In genomic region chr5:80083115-80083890, GRCh38 we compare ENCODE assay signal across 8 cellular contexts. TPM values are rescaled to one million over a fixed set of nuclear protein-coding genes. Genes with fewer than 3 reads are reported as not detected.
A peak's percentile ranks its signal among the peaks of the same experiment; 100 is the strongest.
DNase-seq lines count a peak whose midpoint lies in the region; ATAC-seq and TF ChIP-seq lines count a peak whose summit lies in the region.

No MANE protein-coding gene starts in this region.

- H2AFZ ChIP-seq in neural cell (ENCODE audit: low read depth, low read length), result no peak overlapping the region

- H3K27ac ChIP-seq in HL-60 (replicated peaks) (no peak overlapping the region), neural cell (ENCODE audit: low read length) (no peak overlapping the region)

- H3K27me3 ChIP-seq in HL-60 (ENCODE audit: insufficient read depth, poor library complexity, severe bottlenecking) (no peaks in the 10 kb centered on the region), neural cell (ENCODE audit: insufficient read depth, low read depth, low read length) (no peaks in the 10 kb centered on the region)

- TF ChIP-seq EP300 in neural cell (conservative IDR thresholded peaks at IDR 0.05; ENCODE audit: poor library complexity, severe bottlenecking), result no peak

- peak; percentile 74 for DNase-seq in G401 (ENCODE audit: low spot score)
- DNase-seq in HL-60 (ENCODE audit: low read depth in 1 of 2, low spot score in 1 of 2), result no peak
- peak; percentile 52 for DNase-seq in NCI-H774 (lab: John Stamatoyannopoulos, UW)
- DNase-seq in activated T-cell treated with anti-CD3 and anti-CD28 coated beads, Interleukin-2, amount 50 U/mL, for 48 hours, result peak; percentile 69 to 73
- peak; percentile 87 for DNase-seq in fibroblast of peridontal ligament (ENCODE audit: extremely low read depth)

- no peak overlapping the region for H3K9ac ChIP-seq in neural cell (ENCODE audit: low read length)

- no peaks in the 10 kb centered on the region for H4K20me1 ChIP-seq in neural cell (ENCODE audit: insufficient read depth)

- H3K36me3 ChIP-seq in neural cell (ENCODE audit: insufficient read depth, low read length), result no peaks in the 10 kb centered on the region

- no peaks in the 10 kb centered on the region for H3K79me2 ChIP-seq in neural cell (replicated peaks; ENCODE audit: insufficient read depth, low read length)

- peak; percentile 83 for TF ChIP-seq RAD21 in neural cell (conservative IDR thresholded peaks at IDR 0.05)

- H3K9me3 ChIP-seq in neural cell (ENCODE audit: low read length), result no peaks in the 10 kb centered on the region

- H3K4me2 ChIP-seq in neural cell (ENCODE audit: low read length), result no peak overlapping the region

- H3K9me2 ChIP-seq in neural cell (ENCODE audit: insufficient read depth, low read length), result no peaks in the 10 kb centered on the region

- H3K4me3 ChIP-seq in HL-60 (replicated peaks; ENCODE audit: insufficient read depth, low read length), result no peak overlapping the region
- no peak overlapping the region for H3K4me3 ChIP-seq in neural cell (ENCODE audit: low read length)

- in situ Hi-C loops in G401 (cut with HindIII; ENCODE audit: low sequenced_read_pairs), result no loop called here

- no peaks in the 10 kb centered on the region for H3F3A ChIP-seq in neural cell (ENCODE audit: insufficient read depth, low read length, poor library complexity, severe bottlenecking)

- no peak for ATAC-seq in GM19467 (IDR thresholded peaks at IDR 0.05; ENCODE audit: unreplicated experiment)
- ATAC-seq in HG03378 (IDR thresholded peaks at IDR 0.05; ENCODE audit: unreplicated experiment), result no peak

- peak; percentile 21 for TF ChIP-seq CTCF in HL-60 (IDR thresholded peaks at IDR 0.05; ENCODE audit: insufficient read depth, low read length)
- peak; percentile 88 for TF ChIP-seq CTCF in neural cell (IDR thresholded peaks at IDR 0.05; ENCODE audit: poor library complexity, severe bottlenecking)

TF ChIP-seq in neural cell, 6 proteins besides CTCF, POLR2A, EP300 and RAD21:
- peak; percentile 82 for TF ChIP-seq SMC3 (conservative IDR thresholded peaks at IDR 0.05; ENCODE audit: poor library complexity)
- no peak for TF ChIP-seq TAF1 (IDR thresholded peaks at IDR 0.05; ENCODE audit: low read depth)

RNA-seq across cellular contexts. Expression of gene THBS4, which starts 48.2 kb away (rescaled TPM):
- 1.9 and 5.2 TPM in 2 replicates for total RNA-seq in G401 (2014; rRNA removed; shearing (Covaris generic))
- 6.3 TPM in 2 replicates for polyA plus RNA-seq in neural cell
- 7.3 and 11.0 TPM in 2 replicates for polyA minus RNA-seq in neural cell

Comparison
In these comparisons a context has a peak if more than half of its experiments do, and no peak if none do; other contexts are left out.
1. DNase-seq: peak in G401 (single experiment), NCI-H774 (single experiment), activated T-cell treated with anti-CD3 and anti-CD28 coated beads, Interleukin-2, amount 50 U/mL, for 48 hours (2 of 2) and fibroblast of peridontal ligament (single experiment); none in HL-60 (0 of 2).